ENCODE assay signal across 26 cellular contexts in genomic region chr3:27708246-27708645, GRCh38. TPM values are rescaled to one million over a fixed set of nuclear protein-coding genes. Genes with fewer than 3 reads are reported as not detected.
DNase-seq lines count a peak whose midpoint lies in the region; ATAC-seq, FAIRE-seq and TF ChIP-seq lines count a peak whose summit lies in the region.
"Had no signal": no experiment of that assay in that cellular context is flagged by ENCODE, and none has a peak within 500 bp of the region (broad histone marks: within the 10 kb centered on the region; RNA-seq: fewer than 3 reads in every experiment).

No MANE protein-coding gene starts in this region.

- no peak overlapping the region for H3K4me3 ChIP-seq in endodermal cell (ENCODE audit: low read length)
- no peak overlapping the region for H3K4me3 ChIP-seq in keratinocyte (ENCODE audit: control insufficient read depth in 2 of 3, extremely low read depth in 1 of 3, insufficient read depth in 2 of 3, low read depth in 1 of 3, low read length in 3 of 3)
- H3K4me3 ChIP-seq: A549; BLaER1 treated with 17β-estradiol and CSF1 and Interleukin-3, amounts not matched to agents 10 nM and 100 nM; GM12878; Peyer's patch had no signal

- FAIRE-seq in keratinocyte (lab: Jason Lieb, UNC): peak; percentile 63
- FAIRE-seq: A549, G401.6, GM12878 had no signal

- peaks cover 6% of the 10 kb centered on the region for H3K27me3 Mint-ChIP-seq in endodermal cell (ENCODE audit: insufficient read depth)

- H3K4me1 Mint-ChIP-seq in endodermal cell: peaks cover 5% of the 10 kb centered on the region

- TF ChIP-seq CTCF in endodermal cell (conservative IDR thresholded peaks at IDR 0.05) (no peak), keratinocyte (optimal IDR thresholded peaks at IDR 0.05 in 1 of 3, IDR thresholded peaks at IDR 0.05 in 1 of 3, conservative IDR thresholded peaks at IDR 0.05 in 1 of 3; ENCODE audit: extremely low read depth in 1 of 3, insufficient read depth in 2 of 3, low read length in 3 of 3) (no peak)

- 82 to 91% methylated on average over 4 of the region's 4 CpGs for WGBS in endodermal cell (ENCODE audit: insufficient coverage in 1 of 2, insufficient read length in 1 of 2), 2 experiments

- H3K36me3 ChIP-seq in endodermal cell (ENCODE audit: control insufficient read depth, insufficient read depth, low read length): no peaks in the 10 kb centered on the region
- H3K36me3 ChIP-seq in keratinocyte (ENCODE audit: control insufficient read depth in 2 of 2, extremely low read depth in 1 of 2, insufficient read depth in 2 of 2, low read length in 2 of 2): no peaks in the 10 kb centered on the region
- H3K36me3 ChIP-seq: BLaER1 treated with 17β-estradiol and CSF1 and Interleukin-3, amounts not matched to agents 10 nM and 100 nM; Peyer's patch had no signal

- no peak overlapping the region for H3K27ac Mint-ChIP-seq in endodermal cell
- H3K27ac Mint-ChIP-seq: CD4-positive, alpha-beta T cell had no signal

- H3K36me3 Mint-ChIP-seq in endodermal cell (ENCODE audit: low read depth): no peaks in the 10 kb centered on the region

- H3K4me3 Mint-ChIP-seq in endodermal cell: no peak overlapping the region
- H3K4me3 Mint-ChIP-seq: CD4-positive, alpha-beta T cell had no signal

- no peaks in the 10 kb centered on the region for H3K4me1 ChIP-seq in endodermal cell (ENCODE audit: control insufficient read depth, insufficient read depth, low read length)
- peaks cover 12% of the 10 kb centered on the region for H3K4me1 ChIP-seq in keratinocyte (ENCODE audit: control insufficient read depth, extremely low read depth, insufficient read depth, low read length)
- H3K4me1 ChIP-seq: Caco-2, Peyer's patch had no signal

- H3K27me3 ChIP-seq in endodermal cell (ENCODE audit: control insufficient read depth, insufficient read depth, low read length, poor library complexity, severe bottlenecking): no peaks in the 10 kb centered on the region
- peaks cover 7% of the 10 kb centered on the region for H3K27me3 ChIP-seq in keratinocyte (ENCODE audit: control insufficient read depth, extremely low read depth, insufficient read depth, low read length)
- H3K27me3 ChIP-seq: Peyer's patch had no signal

- no peaks in the 10 kb centered on the region for H3K9me3 Mint-ChIP-seq in endodermal cell
- H3K9me3 Mint-ChIP-seq: CD4-positive, alpha-beta T cell had no signal

- no peaks in the 10 kb centered on the region for H3K79me2 ChIP-seq in keratinocyte (ENCODE audit: control insufficient read depth, insufficient read depth, low read length)

- H3K27ac ChIP-seq in endodermal cell (ENCODE audit: low read depth, low read length) (no peak overlapping the region), keratinocyte (ENCODE audit: control insufficient read depth, insufficient read depth, low read length) (no peak overlapping the region)
- H3K27ac ChIP-seq: A549; BLaER1 treated with 17β-estradiol and CSF1 and Interleukin-3, amounts not matched to agents 10 nM and 100 nM; HL-60; Peyer's patch had no signal

- no peak overlapping the region for H2AFZ ChIP-seq in keratinocyte (ENCODE audit: control insufficient read depth, low read length)

- dilution Hi-C loops in keratinocyte (cut with MboI; ENCODE audit: extremely low pct_ligation_motif_present, low sequenced_read_pairs): no loop called here

- ATAC-seq in HG03108 (IDR thresholded peaks at IDR 0.05; ENCODE audit: unreplicated experiment) (no peak), HG02623 (IDR thresholded peaks at IDR 0.05; ENCODE audit: unreplicated experiment) (no peak)
- ATAC-seq: A549, GM12878, SK-N-SH treated with all-trans-retinoic acid at 6 μM for 48 hours had no signal

- H4K20me1 ChIP-seq in keratinocyte (ENCODE audit: control insufficient read depth, extremely low read depth, insufficient read depth, low read length): no peaks in the 10 kb centered on the region

- no peaks in the 10 kb centered on the region for H3K9me1 ChIP-seq in keratinocyte (ENCODE audit: control insufficient read depth, extremely low read depth, insufficient read depth, low read length)

- H3K9me3 ChIP-seq in endodermal cell (ENCODE audit: control insufficient read depth, low read length): no peaks in the 10 kb centered on the region
- H3K9me3 ChIP-seq in keratinocyte (ENCODE audit: control insufficient read depth, low read depth, low read length): no peaks in the 10 kb centered on the region
- H3K9me3 ChIP-seq: A549, Caco-2, Peyer's patch had no signal

- DNase-seq in M059J (ENCODE audit: low read depth) (peak; percentile 49), RPMI7951 (ENCODE audit: low read depth) (peak; percentile 8), endodermal cell (peak; percentile 24), keratinocyte (ENCODE audit: low read depth, low spot score) (no peak), iPS-NIHi7 (ENCODE audit: extremely low spot score) (no peak)
- no peak for DNase-seq in activated CD4-positive, alpha-beta T cell treated with anti-CD3 and anti-CD28 coated beads for 4 hours
- DNase-seq: AML-193; Caco-2; CD4-positive, alpha-beta T cell; GOT3; HCEC 1CT; Karpas-422; NCI-H1105 treated with DMSO at 0.1 percent for 48 hours; NCI-H2029; NCI-H446 treated with DMSO at 0.1 percent for 48 hours; NCI-H526; NCI-H82; Peyer's patch had no signal

- no peak overlapping the region for H3K4me2 ChIP-seq in keratinocyte (ENCODE audit: control insufficient read depth, extremely low read depth, insufficient read depth, low read depth, low read length)
- H3K4me2 ChIP-seq: A549; BLaER1 treated with 17β-estradiol and CSF1 and Interleukin-3, amounts not matched to agents 10 nM and 100 nM had no signal

- H3K9ac ChIP-seq in endodermal cell (ENCODE audit: extremely low read depth, low read length, poor library complexity, severe bottlenecking) (no peak overlapping the region), keratinocyte (ENCODE audit: control insufficient read depth, extremely low read depth, insufficient read depth, low read length) (no peak overlapping the region)
- H3K9ac ChIP-seq: BLaER1 treated with 17β-estradiol and CSF1 and Interleukin-3, amounts not matched to agents 10 nM and 100 nM had no signal

RNA-seq across cellular contexts. Expression of gene EOMES, which starts 13.9 kb away (rescaled TPM):
- total RNA-seq in M059J (2014; rRNA removed; shearing (Covaris generic)): 0.10 TPM in 1 of 2 replicates, not detected in the other
- not detected in 2 replicates for total RNA-seq in RPMI7951 (2014; rRNA removed; shearing (Covaris generic))
- 100 to 1,000 TPM; 182 to 283 TPM for total RNA-seq in endodermal cell
- 35.9 TPM for polyA plus RNA-seq in endodermal cell (2013, experiment 1 of 2)
- polyA plus RNA-seq in endodermal cell (2013, experiment 2 of 2): 48.4 TPM
- 0.57 to 1.6 TPM (median 0.93 TPM) in 3 replicates for polyA plus RNA-seq in keratinocyte
- polyA plus RNA-seq in keratinocyte (2011; ENCODE audit: low read depth): not detected
- polyA plus RNA-seq in keratinocyte (2011; cell fraction: cytosol; rRNA removed): 0.82 and 2.1 TPM in 2 replicates
- 0.84 and 0.88 TPM in 2 replicates for polyA plus RNA-seq in keratinocyte (2011; cell fraction: nucleus; rRNA removed)
- 0.30 and 0.54 TPM in 2 replicates for polyA plus RNA-seq in keratinocyte (2012; ENCODE audit: low replicate concordance)
- 0.23 to 0.61 TPM (median 0.53 TPM) in 3 replicates for polyA minus RNA-seq in keratinocyte
- polyA minus RNA-seq in keratinocyte (2011; cell fraction: cytosol; rRNA and poly(A)+ RNA removed): 0.77 TPM
- 0.32 and 0.39 TPM in 2 replicates for polyA minus RNA-seq in keratinocyte (2011; cell fraction: nucleus; rRNA and poly(A)+ RNA removed)

Comparison
In these comparisons a context has a peak if more than half of its experiments do, and no peak if none do; other contexts are left out.
1. DNase-seq: peak in M059J (single experiment), RPMI7951 (single experiment) and endodermal cell (single experiment); none in keratinocyte (single experiment), iPS-NIHi7 (single experiment) and activated CD4-positive, alpha-beta T cell treated with anti-CD3 and anti-CD28 coated beads for 4 hours (0 of 2).
2. RNA of gene EOMES, which starts 13.9 kb away (total RNA-seq): 182 to 283 TPM in endodermal cell; 0.10 TPM in M059J and not detected in RPMI7951; every median in the first group is over 100 times any median in the second.